ENCODE assay signal across 22 cellular contexts in genomic region chr15:100199711-100200286, GRCh38.
A peak's percentile ranks its signal among the peaks of the same experiment; 100 is the strongest.
DNase-seq lines count a peak whose midpoint lies in the region; ATAC-seq, FAIRE-seq and TF ChIP-seq lines count a peak whose summit lies in the region.
"Had no signal": no experiment of that assay in that cellular context is flagged by ENCODE, and none has a peak within 500 bp of the region (broad histone marks: within the 10 kb centered on the region; RNA-seq: fewer than 3 reads in every experiment).

No MANE protein-coding gene starts in this region.

- H3K27me3 Mint-ChIP-seq in endothelial cell (ENCODE audit: unreplicated experiment) (peaks cover 11% of the 10 kb centered on the region), natural killer cell (ENCODE audit: low read depth in 2 of 2) (peaks cover 8 to 39% of the 10 kb centered on the region in 2 donors)
- H3K27me3 Mint-ChIP-seq: CD4-positive, alpha-beta memory T cell had no signal

- H3K36me3 ChIP-seq in upper lobe of right lung: no peaks in the 10 kb centered on the region
- H3K36me3 ChIP-seq: BE2C, Peyer's patch, SJCRH30 had no signal

- no peak overlapping the region for H3K4me3 ChIP-seq in upper lobe of right lung
- H3K4me3 ChIP-seq: Peyer's patch, SJCRH30 had no signal

- ATAC-seq in natural killer cell (peak in 2 of 3 donors; percentile 20 to 29), upper lobe of right lung (peak; percentile 7)

- H3K9me3 Mint-ChIP-seq in endothelial cell (ENCODE audit: unreplicated experiment) (no peaks in the 10 kb centered on the region), natural killer cell (no peaks in the 10 kb centered on the region)

- intact Hi-C loops in natural killer cell (cut with micrococcal nuclease): loop anchor here (5.0 kb wide), 1 partner anchor 143 kb away; the partner anchor contains the start of gene ADAMTS17
- intact Hi-C loops in upper lobe of right lung (cut with DNase I): no loop called here

- DNase-seq in endothelial cell (ENCODE audit: low spot score) (no peak), natural killer cell (no peak), upper lobe of right lung (no peak), D721Med (ENCODE audit: insufficient read length, low spot score) (no peak), C1 segment of cervical spinal cord (lab: John Stamatoyannopoulos, UW) (no peak), NOMO-1 treated with DMSO at 0.1 percent for 48 hours (lab: John Stamatoyannopoulos, UW; ENCODE audit: unreplicated experiment) (no peak)
- DNase-seq: BE2C; Caco-2; CD4-positive, alpha-beta memory T cell; DND-41; Karpas-422; NCI-H1105 treated with DMSO at 0.1 percent for 48 hours; NCI-H2081; NCI-H2171; NCI-H345; NCI-H524; NCI-H774; NK-92 treated with Interleukin-12 subunit alpha and Interleukin-12 subunit beta, amount 100 ng/mL, for 24 hours; SJCRH30 had no signal

- no peak for FAIRE-seq in D721Med (lab: Jason Lieb, UNC)
- FAIRE-seq: GM12891 had no signal

- H3K36me3 Mint-ChIP-seq in endothelial cell (ENCODE audit: low read depth, unreplicated experiment): peaks cover 3% of the 10 kb centered on the region
- H3K36me3 Mint-ChIP-seq in natural killer cell: peaks cover 7% of the 10 kb centered on the region

- H3K27me3 ChIP-seq in upper lobe of right lung: no peaks in the 10 kb centered on the region
- H3K27me3 ChIP-seq: BE2C, Peyer's patch, SJCRH30 had no signal

- no peak for TF ChIP-seq CTCF in VCaP (conservative IDR thresholded peaks at IDR 0.05)
- TF ChIP-seq CTCF in endothelial cell (IDR thresholded peaks at IDR 0.05; ENCODE audit: unreplicated experiment): no peak
- TF ChIP-seq CTCF in natural killer cell (IDR thresholded peaks at IDR 0.05): no peak
- no peak for TF ChIP-seq CTCF in upper lobe of right lung (IDR thresholded peaks at IDR 0.05)
- no peak for TF ChIP-seq CTCF in D721Med (IDR thresholded peaks at IDR 0.05; ENCODE audit: insufficient read depth, missing control alignments)

- no peaks in the 10 kb centered on the region for H3K9me3 ChIP-seq in upper lobe of right lung
- H3K9me3 ChIP-seq: BE2C, Caco-2, Peyer's patch, SJCRH30 had no signal

- H3K27ac ChIP-seq in VCaP (peak overlapping the region; percentile 99; the same call in 1 of the 2 replicates), upper lobe of right lung (no peak overlapping the region)
- H3K27ac ChIP-seq: Peyer's patch, SJCRH30 had no signal

- H3K4me3 Mint-ChIP-seq in endothelial cell (ENCODE audit: unreplicated experiment): no peak overlapping the region
- H3K4me3 Mint-ChIP-seq in natural killer cell: peak overlapping the region; percentile 36
- H3K4me3 Mint-ChIP-seq: CD4-positive, alpha-beta memory T cell had no signal

- no peaks in the 10 kb centered on the region for H3K4me1 ChIP-seq in upper lobe of right lung
- H3K4me1 ChIP-seq: SJCRH30 had no signal

- peaks cover 47% of the 10 kb centered on the region for H3K4me1 Mint-ChIP-seq in endothelial cell (ENCODE audit: unreplicated experiment)
- H3K4me1 Mint-ChIP-seq in natural killer cell: peaks cover 40 to 44% of the 10 kb centered on the region in 2 donors

- peak overlapping the region; percentile 82 for H3K27ac Mint-ChIP-seq in endothelial cell (ENCODE audit: unreplicated experiment)
- H3K27ac Mint-ChIP-seq in natural killer cell: peak overlapping the region in 1 of 2 donors; percentile 77
